1 cellular context compared by ENCODE assay signal in the genomic region with DNA sequence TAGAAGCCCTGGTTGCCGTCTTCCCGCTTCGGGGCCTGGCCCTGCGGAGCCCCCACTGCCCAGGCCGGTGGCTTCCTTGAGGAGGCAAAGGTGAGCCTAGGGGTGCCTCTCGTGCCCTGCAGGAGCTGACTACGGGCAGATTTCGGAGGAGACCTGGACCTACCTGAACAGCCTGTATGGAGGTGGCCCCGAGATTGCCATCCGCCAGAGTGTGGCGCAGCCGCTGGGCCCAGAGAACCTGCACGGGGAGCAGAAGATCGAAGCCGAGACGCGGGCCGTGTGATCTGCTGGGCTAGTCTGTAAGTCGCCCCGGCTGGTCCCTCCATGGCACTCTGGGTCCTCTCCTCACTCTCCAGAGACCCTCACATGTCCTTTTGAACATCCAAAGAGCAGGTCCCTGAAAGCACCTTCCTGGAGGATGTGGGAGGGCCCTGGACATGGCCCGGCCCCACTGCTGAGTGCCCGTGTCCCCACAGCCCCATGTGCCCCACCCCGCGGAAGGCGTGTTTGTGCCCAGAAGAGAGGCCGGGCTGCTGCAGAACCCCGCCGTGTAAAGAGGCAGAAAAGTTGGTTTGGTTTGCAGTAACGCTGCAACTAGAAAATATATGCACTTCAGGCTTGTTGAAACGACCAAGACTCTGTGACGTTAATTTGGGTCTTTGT.
TF ChIP-seq lines count a peak whose summit lies in the region.

No MANE protein-coding gene starts in this region.

TF ChIP-seq in GM23338, 12 proteins besides CTCF, POLR2A, EP300 and RAD21:
- TF ChIP-seq STAT1 (IDR thresholded peaks at IDR 0.05; ENCODE audit: unreplicated experiment) = no peak
- TF ChIP-seq EZH2phosphoT487 (IDR thresholded peaks at IDR 0.05; ENCODE audit: unreplicated experiment) = no peak
- TF ChIP-seq JUNB (IDR thresholded peaks at IDR 0.05; ENCODE audit: unreplicated experiment) = no peak
- TF ChIP-seq ZNF114 (CRISPR knock-in tag; IDR thresholded peaks at IDR 0.05) = no peak
- TF ChIP-seq CREB1 (CRISPR knock-in tag; IDR thresholded peaks at IDR 0.05; ENCODE audit: low read depth) = no peak
- TF ChIP-seq POLR2AphosphoS5 (IDR thresholded peaks at IDR 0.05; ENCODE audit: low read depth) = no peak
